ENCODE assay signal across 10 cellular contexts in genomic region chr5:68533571-68534051, GRCh38.
DNase-seq lines count a peak whose midpoint lies in the region; ATAC-seq, FAIRE-seq and TF ChIP-seq lines count a peak whose summit lies in the region.
"Had no signal": no experiment of that assay in that cellular context is flagged by ENCODE, and none has a peak within 500 bp of the region (broad histone marks: within the 10 kb centered on the region; RNA-seq: fewer than 3 reads in every experiment).

No MANE protein-coding gene starts in this region.

- WGBS in pancreas, 2 donors = 45 to 63% methylated on average over 5 of the region's 5 CpGs

- H3K4me3 ChIP-seq in pancreas = no peak overlapping the region
- H3K4me3 ChIP-seq in brain microvascular endothelial cell (ENCODE audit: low read depth, low read length) = no peak overlapping the region
- H3K4me3 ChIP-seq: cardiac muscle cell had no signal

- H3K36me3 ChIP-seq in pancreas = no peaks in the 10 kb centered on the region
- no peaks in the 10 kb centered on the region for H3K36me3 ChIP-seq in brain microvascular endothelial cell (replicated peaks)
- H3K36me3 ChIP-seq: cardiac muscle cell had no signal

- no peak for FAIRE-seq in pancreas (lab: Jason Lieb, UNC)

- ATAC-seq in pancreas (peak in 3 of 4 donors; percentile 24 to 48 (median 41)), HG03280 (IDR thresholded peaks at IDR 0.05; ENCODE audit: unreplicated experiment) (no peak)

- peak overlapping the region; percentile 93 for H3K27ac ChIP-seq in VCaP
- no peak overlapping the region for H3K27ac ChIP-seq in pancreas
- H3K27ac ChIP-seq in brain microvascular endothelial cell = no peak overlapping the region
- H3K27ac ChIP-seq: cardiac muscle cell had no signal

- H3K9me3 ChIP-seq in pancreas = no peaks in the 10 kb centered on the region

- peaks cover 9 to 15% (median 11%) of the 10 kb centered on the region in 3 donors for H3K4me1 ChIP-seq in pancreas

- in situ Hi-C loops in GM13977 (cut with MboI; ENCODE audit: low pct_unique_long_range_greater_than_20kb, low sequenced_read_pairs, unreplicated experiment) (no loop called here), brain microvascular endothelial cell (cut with HindIII; ENCODE audit: low pct_ligation_motif_present, low sequenced_read_pairs) (no loop called here)

- H3K27me3 ChIP-seq in pancreas (no peaks in the 10 kb centered on the region), brain microvascular endothelial cell (replicated peaks) (no peaks in the 10 kb centered on the region)
- H3K27me3 ChIP-seq: cardiac muscle cell had no signal

- intact Hi-C loops in pancreas (cut with DNase I) = no loop called here

- DNase-seq in DMS153 treated with DMSO at 0.1 percent for 48 hours (lab: John Stamatoyannopoulos, UW; ENCODE audit: unreplicated experiment) (peak; percentile 58), NCI-H2029 (lab: John Stamatoyannopoulos, UW) (peak; percentile 81), pancreas (no peak), germinal center (ENCODE audit: low spot score) (no peak), GM13977 (ENCODE audit: low spot score) (no peak), brain microvascular endothelial cell (no peak)
- DNase-seq: activated T-cell treated with anti-CD3 and anti-CD28 coated beads, Interleukin-2, amount 50 U/mL, for 48 hours had no signal

- TF ChIP-seq CTCF in VCaP (conservative IDR thresholded peaks at IDR 0.05) (no peak), pancreas (IDR thresholded peaks at IDR 0.05) (no peak), GM13977 (IDR thresholded peaks at IDR 0.05; ENCODE audit: extremely low read depth, insufficient read depth, missing control alignments) (no peak), brain microvascular endothelial cell (IDR thresholded peaks at IDR 0.05; ENCODE audit: low read depth, low read length, missing control alignments) (no peak)

Comparison
In these comparisons a context has a peak if more than half of its experiments do, and no peak if none do; other contexts are left out.
1. DNase-seq: peak in DMS153 treated with DMSO at 0.1 percent for 48 hours (single experiment) and NCI-H2029 (single experiment); none in pancreas (0 of 6), germinal center (single experiment), GM13977 (single experiment) and brain microvascular endothelial cell (single experiment).